In genomic region chr20:57658447-57659130, GRCh38 we compare ENCODE assay signal across 11 cellular contexts. TPM values are rescaled to one million over a fixed set of nuclear protein-coding genes. Genes with fewer than 3 reads are reported as not detected.
DNase-seq lines count a peak whose midpoint lies in the region; ATAC-seq and TF ChIP-seq lines count a peak whose summit lies in the region.
"Had no signal": no experiment of that assay in that cellular context is flagged by ENCODE, and none has a peak within 500 bp of the region (broad histone marks: within the 10 kb centered on the region; RNA-seq: fewer than 3 reads in every experiment).

No MANE protein-coding gene starts in this region.

- POLR2A ChIA-PET in MCF 10A (lab: Yijun Ruan, JAX) = no interaction called here

- no peak overlapping the region for H3K4me3 ChIP-seq in mammary epithelial cell (replicated peaks in 1 of 3; ENCODE audit: insufficient read depth in 1 of 3, low read depth in 2 of 3, low read length in 3 of 3)
- no peak overlapping the region for H3K4me3 ChIP-seq in lower lobe of right lung
- H3K4me3 ChIP-seq: K562 had no signal

- in situ Hi-C loops in mammary epithelial cell (cut with MboI; ENCODE audit: low sequenced_read_pairs in 2 of 2) = loop anchor here in 1 of 2 donors (10.0 kb wide), 1 partner anchor 146 kb away; no protein-coding TSS in a partner anchor

- TF ChIP-seq CTCF in MCF 10A (IDR thresholded peaks at IDR 0.05; ENCODE audit: unreplicated experiment) (no peak), mammary epithelial cell (conservative IDR thresholded peaks at IDR 0.05 in 1 of 2, IDR thresholded peaks at IDR 0.05 in 1 of 2; ENCODE audit: extremely low read depth in 1 of 2, insufficient read depth in 1 of 2, low read depth in 1 of 2, low read length in 2 of 2) (no peak), lower lobe of right lung (IDR thresholded peaks at IDR 0.05) (no peak)

- H4K20me1 ChIP-seq in mammary epithelial cell (ENCODE audit: insufficient read depth, low read length) = peaks cover 3% of the 10 kb centered on the region

- peak overlapping the region; percentile 39 for H3K27ac Mint-ChIP-seq in MCF 10A (ENCODE audit: low read depth, unreplicated experiment)
- peak overlapping the region; percentile 88 for H3K27ac Mint-ChIP-seq in activated naive CD8-positive, alpha-beta T cell treated with anti-CD3 and anti-CD28 coated beads for 36 hours

- H3K79me2 ChIP-seq in mammary epithelial cell (ENCODE audit: insufficient read depth, low read length) = peaks cover 96% of the 10 kb centered on the region

- H3K27ac ChIP-seq in mammary epithelial cell (ENCODE audit: insufficient read depth, low read depth, low read length) (no peak overlapping the region), lower lobe of right lung (no peak overlapping the region)

- no peaks in the 10 kb centered on the region for H3K27me3 Mint-ChIP-seq in MCF 10A (ENCODE audit: insufficient read depth, unreplicated experiment)
- no peaks in the 10 kb centered on the region for H3K27me3 Mint-ChIP-seq in activated naive CD8-positive, alpha-beta T cell treated with anti-CD3 and anti-CD28 coated beads for 36 hours

- dilution Hi-C loops in mammary epithelial cell (cut with HindIII; ENCODE audit: low sequenced_read_pairs) = no loop called here

- DNase-seq in MCF 10A (ENCODE audit: unreplicated experiment) (no peak), mammary epithelial cell (no peak), lower lobe of right lung (peak; percentile 43), ureter (ENCODE audit: low spot score) (peak; percentile 39), LoVo (ENCODE audit: low spot score) (no peak)
- no peak for DNase-seq in activated naive CD8-positive, alpha-beta T cell treated with anti-CD3 and anti-CD28 coated beads for 36 hours
- DNase-seq: activated gamma-delta T cell had no signal

- no peak overlapping the region for H3K4me2 ChIP-seq in mammary epithelial cell (ENCODE audit: insufficient read depth, low read depth, low read length)

- CTCF ChIA-PET in MCF 10A (lab: Yijun Ruan, JAX) (interaction anchor here (0.6 to 1.5 kb wide), 3 partner anchors 36 to 520 kb away, joined by 3 to 6 read pairs (median 3); no protein-coding TSS in a partner anchor), mammary epithelial cell (lab: Charles Lee; ENCODE audit: low non-redundant PET) (no interaction called here)

- H3K4me1 ChIP-seq in mammary epithelial cell (ENCODE audit: insufficient read depth, low read length) (peaks cover 27% of the 10 kb centered on the region), lower lobe of right lung (peaks cover 8% of the 10 kb centered on the region)

- BruUV-seq in MCF 10A (replicated peaks; lab: Mats Ljungman, UMichigan) (no TSS peak), mammary epithelial cell (replicated peaks; lab: Mats Ljungman, UMichigan) (no TSS peak)

- H3K36me3 ChIP-seq in mammary epithelial cell (ENCODE audit: insufficient read depth, low read length) (peaks cover 20% of the 10 kb centered on the region), lower lobe of right lung (peaks cover 29% of the 10 kb centered on the region)

- H3K9me3 Mint-ChIP-seq in MCF 10A (ENCODE audit: unreplicated experiment) = no peaks in the 10 kb centered on the region
- no peaks in the 10 kb centered on the region for H3K9me3 Mint-ChIP-seq in activated naive CD8-positive, alpha-beta T cell treated with anti-CD3 and anti-CD28 coated beads for 36 hours

- no peak overlapping the region for H3K4me3 Mint-ChIP-seq in MCF 10A (ENCODE audit: unreplicated experiment)
- H3K4me3 Mint-ChIP-seq in activated naive CD8-positive, alpha-beta T cell treated with anti-CD3 and anti-CD28 coated beads for 36 hours = peak overlapping the region; percentile 61

- H3K4me1 Mint-ChIP-seq in MCF 10A (ENCODE audit: insufficient read depth, unreplicated experiment) = peaks cover 24% of the 10 kb centered on the region
- H3K4me1 Mint-ChIP-seq in activated naive CD8-positive, alpha-beta T cell treated with anti-CD3 and anti-CD28 coated beads for 36 hours = peaks cover 26% of the 10 kb centered on the region

- no peak overlapping the region for H3K9ac ChIP-seq in mammary epithelial cell (ENCODE audit: insufficient read depth, low read length)

- H3K27me3 ChIP-seq in mammary epithelial cell (ENCODE audit: insufficient read depth, low read length) (no peaks in the 10 kb centered on the region), lower lobe of right lung (ENCODE audit: low read depth) (no peaks in the 10 kb centered on the region)

- intact Hi-C loops in MCF 10A (cut with micrococcal nuclease) (loop anchor here (5.0 kb wide), 1 partner anchor 39 kb away; no protein-coding TSS in a partner anchor), mammary epithelial cell (cut with micrococcal nuclease) (no loop called here), lower lobe of right lung (cut with DNase I) (no loop called here)

- ATAC-seq in lower lobe of right lung = no peak
- ATAC-seq in GM19455 (IDR thresholded peaks at IDR 0.05; ENCODE audit: unreplicated experiment) = no peak
- ATAC-seq in GM18519 (IDR thresholded peaks at IDR 0.05; ENCODE audit: low FRiP score, unreplicated experiment) = no peak
- ATAC-seq: K562 had no signal

- no peaks in the 10 kb centered on the region for H3K9me3 ChIP-seq in mammary epithelial cell (replicated peaks; ENCODE audit: insufficient read depth, low read length)
- H3K9me3 ChIP-seq in lower lobe of right lung = no peaks in the 10 kb centered on the region

- peaks cover 19% of the 10 kb centered on the region for H3K36me3 Mint-ChIP-seq in MCF 10A (ENCODE audit: insufficient read depth, unreplicated experiment)
- H3K36me3 Mint-ChIP-seq in activated naive CD8-positive, alpha-beta T cell treated with anti-CD3 and anti-CD28 coated beads for 36 hours = no peaks in the 10 kb centered on the region

- no peak overlapping the region for H2AFZ ChIP-seq in mammary epithelial cell (ENCODE audit: low read depth, low read length)

- WGBS in mammary epithelial cell (ENCODE audit: low coverage, missing lambda C conversion rate) = 96% methylated on average over 13 of the region's 17 CpGs

RNA-seq across cellular contexts. Expression of gene ZBP1, which starts 38.4 kb away (rescaled TPM):
- total RNA-seq in MCF 10A (2022) = not detected in 2 replicates
- total RNA-seq in mammary epithelial cell = not detected
- not detected for polyA plus RNA-seq in mammary epithelial cell
- not detected for polyA minus RNA-seq in mammary epithelial cell
- total RNA-seq in activated naive CD8-positive, alpha-beta T cell treated with anti-CD3 and anti-CD28 coated beads for 36 hours = 1 to 10 TPM in 1 of 2 experiments, under 1 TPM in 1; 0.68 to 1.2 TPM
- total RNA-seq in lower lobe of right lung = 5.8 TPM
- 2.4 TPM for total RNA-seq in ureter
- total RNA-seq: K562, NCI-H460 had no signal
- polyA plus RNA-seq: K562 had no signal

RNA-seq across cellular contexts. Expression of gene PMEPA1, which starts 51.2 kb away (rescaled TPM):
- 60.6 and 68.5 TPM in 2 replicates for total RNA-seq in MCF 10A (2022)
- 100 to 1,000 TPM; 100 to 108 TPM for total RNA-seq in mammary epithelial cell
- polyA plus RNA-seq in mammary epithelial cell = 67.5 TPM
- 51.3 TPM for polyA minus RNA-seq in mammary epithelial cell
- total RNA-seq in activated naive CD8-positive, alpha-beta T cell treated with anti-CD3 and anti-CD28 coated beads for 36 hours = 1 to 10 TPM; 1.0 to 1.7 TPM
- total RNA-seq in lower lobe of right lung = 26.9 TPM
- total RNA-seq in ureter = 15.2 TPM
- polyA plus RNA-seq: K562 had no signal

Comparison
In these comparisons a context has a peak if more than half of its experiments do, and no peak if none do; other contexts are left out.
1. DNase-seq: peak in lower lobe of right lung (single experiment) and ureter (single experiment); none in MCF 10A (single experiment), mammary epithelial cell (single experiment), activated naive CD8-positive, alpha-beta T cell treated with anti-CD3 and anti-CD28 coated beads for 36 hours (single experiment) and LoVo (single experiment).